27 cellular contexts compared by ENCODE assay signal in the genomic region with DNA sequence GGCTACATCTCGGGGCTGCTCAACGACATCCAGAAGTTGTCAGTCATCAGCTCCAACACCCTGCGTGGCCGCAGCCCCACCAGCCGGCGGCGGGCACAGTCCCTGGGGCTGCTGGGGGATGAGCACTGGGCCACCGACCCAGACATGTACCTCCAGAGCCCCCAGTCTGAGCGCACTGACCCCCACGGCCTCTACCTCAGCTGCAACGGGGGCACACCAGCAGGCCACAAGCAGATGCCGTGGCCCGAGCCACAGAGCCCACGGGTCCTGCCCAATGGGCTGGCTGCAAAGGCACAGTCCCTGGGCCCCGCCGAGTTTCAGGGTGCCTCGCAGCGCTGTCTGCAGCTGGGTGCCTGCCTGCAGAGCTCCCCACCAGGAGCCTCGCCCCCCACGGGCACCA. TPM values are rescaled to one million over a fixed set of nuclear protein-coding genes. Genes with fewer than 3 reads are reported as not detected.
"Had no signal": no experiment of that assay in that cellular context is flagged by ENCODE, and none has a peak within 500 bp of the region (broad histone marks: within the 10 kb centered on the region; RNA-seq: fewer than 3 reads in every experiment).

No MANE protein-coding gene starts in this region.

- H3K9me2 ChIP-seq: SK-N-SH had no signal

- H3K36me3 ChIP-seq: breast epithelium, SJCRH30, WERI-Rb-1 had no signal

- H3K9ac ChIP-seq: KMS-11, SK-N-SH had no signal

- H3K4me3 ChIP-seq: breast epithelium, SJCRH30 had no signal

- H3K4me1 ChIP-seq: breast epithelium had no signal

- ATAC-seq: activated CD4-positive, alpha-beta T cell treated with anti-CD3 and anti-CD28 coated beads for 36 hours; activated CD8-positive, alpha-beta T cell treated with anti-CD3 and anti-CD28 coated beads for 36 hours; activated T-cell treated with anti-CD3 and anti-CD28 coated beads, Interleukin-2, amount 50 U/mL, for 72 hours; Right ventricle myocardium inferior had no signal

- DNase-seq: activated CD4-positive, alpha-beta T cell treated with anti-CD3 and anti-CD28 coated beads for 36 hours; activated CD4-positive, alpha-beta T cell treated with anti-CD3 and anti-CD28 coated beads, Interleukin-2, amount 50 U/mL, for 1 hour; activated CD8-positive, alpha-beta memory T cell treated with anti-CD3 and anti-CD28 coated beads, Interleukin-2, amount 50 U/mL, for 4 hours; activated CD8-positive, alpha-beta T cell treated with anti-CD3 and anti-CD28 coated beads for 36 hours; activated gamma-delta T cell treated with Interleukin-2 at 50 U/mL for 16 hours; activated naive CD4-positive, alpha-beta T cell treated with anti-CD3 and anti-CD28 coated beads, Interleukin-2, amount 10 ng/mL, durations not matched to agents 7 days and 5 days; activated naive CD8-positive, alpha-beta T cell treated with anti-CD3 and anti-CD28 coated beads for 36 hours; activated T-cell treated with anti-CD3 and anti-CD28 coated beads, Interleukin-2, amount 50 U/mL, for 72 hours; aorta; central memory CD4-positive, alpha-beta T cell; NCI-H1092; NCI-H1417; NCI-H1930; NCI-H2227 treated with DMSO at 0.1 percent for 48 hours; NCI-H526 treated with DMSO at 0.1 percent for 48 hours; NCI-H82; NK-92 treated with Interleukin-12 subunit alpha and Interleukin-12 subunit beta, amount 100 ng/mL, for 24 hours; SJCRH30; T-helper 1 cell; WERI-Rb-1 had no signal

- H3K27ac ChIP-seq: KMS-11, SJCRH30, WERI-Rb-1 had no signal

- H3K27me3 ChIP-seq: breast epithelium, SJCRH30 had no signal

- H3K9me3 ChIP-seq: breast epithelium, SJCRH30, SK-N-SH had no signal

- H3K4me2 ChIP-seq: KMS-11 had no signal

RNA-seq across cellular contexts. Expression of gene ANKRD63, which starts 17.0 kb away (rescaled TPM):
- total RNA-seq: activated CD4-positive, alpha-beta T cell treated with anti-CD3 and anti-CD28 coated beads for 36 hours; activated CD8-positive, alpha-beta T cell treated with anti-CD3 and anti-CD28 coated beads for 36 hours; activated naive CD8-positive, alpha-beta T cell treated with anti-CD3 and anti-CD28 coated beads for 36 hours; activated T-cell treated with anti-CD3 and anti-CD28 coated beads, Interleukin-2, amount 50 U/mL, for 72 hours; aorta; breast epithelium; MCF 10A; NCI-H460 had no signal
- polyA plus RNA-seq: aorta, IgD-negative memory B cell, SK-N-SH had no signal

RNA-seq across cellular contexts. Expression of gene PAK6, which starts 27.0 kb away (rescaled TPM):
- total RNA-seq: NCI-H460, SJCRH30 had no signal
- polyA plus RNA-seq: aorta, IgD-negative memory B cell had no signal
